In the genomic region with DNA sequence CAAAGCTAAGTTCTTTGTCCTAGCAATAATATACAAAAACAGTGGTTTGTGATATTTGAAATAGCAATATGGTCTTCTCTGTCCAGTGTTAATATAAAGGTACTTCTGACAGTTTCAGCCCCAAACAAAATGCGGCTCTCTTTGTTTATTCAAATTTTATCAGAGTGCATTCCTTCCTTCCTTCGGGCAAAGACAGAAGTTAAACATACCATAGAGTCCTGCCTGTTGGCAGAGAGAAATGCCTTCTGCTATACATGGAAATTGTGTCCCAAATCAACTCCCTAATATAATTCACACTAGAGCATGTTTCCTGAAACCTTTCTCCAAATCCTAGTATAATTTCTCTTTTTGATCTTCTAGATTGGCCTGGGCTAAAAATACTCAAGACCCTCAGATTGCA, we compare ENCODE assay signal across 26 cellular contexts. TPM values are rescaled to one million over a fixed set of nuclear protein-coding genes. Genes with fewer than 3 reads are reported as not detected.
DNase-seq lines count a peak whose midpoint lies in the region; ATAC-seq, FAIRE-seq and TF ChIP-seq lines count a peak whose summit lies in the region.
"Had no signal": no experiment of that assay in that cellular context is flagged by ENCODE, and none has a peak within 500 bp of the region (broad histone marks: within the 10 kb centered on the region; RNA-seq: fewer than 3 reads in every experiment).

No MANE protein-coding gene starts in this region.

- H3K4me1 ChIP-seq in Caco-2: peaks cover 27% of the 10 kb centered on the region
- no peaks in the 10 kb centered on the region for H3K4me1 ChIP-seq in transverse colon

- CTCF ChIA-PET in Caco-2 (lab: Charles Lee): interaction anchor here (0.6 kb wide), 1 partner anchor 129 kb away, joined by 6 read pairs; no protein-coding TSS in a partner anchor

- H3K27ac ChIP-seq in VCaP (peak overlapping the region; percentile 25; the same call in 1 of the 2 replicates), transverse colon (no peak overlapping the region)
- H3K27ac ChIP-seq: BLaER1 treated with 17β-estradiol and CSF1 and Interleukin-3, amounts not matched to agents 10 nM and 100 nM; C4-2B had no signal

- H3K27ac Mint-ChIP-seq in Caco-2 (ENCODE audit: unreplicated experiment): peak overlapping the region; percentile 81
- no peak overlapping the region for H3K27ac Mint-ChIP-seq in natural killer cell treated with Interleukin-12 subunit alpha and Interleukin-12 subunit beta and Interleukin-15 and Interleukin-18, amount 100 ng/mL, for 72 hours
- H3K27ac Mint-ChIP-seq: B cell; CD4-positive, alpha-beta T cell; CD8-positive, alpha-beta T cell had no signal

- TF ChIP-seq POLR2A in transverse colon (IDR thresholded peaks at IDR 0.05): no peak

- no peaks in the 10 kb centered on the region for H3K36me3 ChIP-seq in Caco-2 (ENCODE audit: control insufficient read depth, insufficient read depth, low read length)
- no peaks in the 10 kb centered on the region for H3K36me3 ChIP-seq in transverse colon

- no peak for ATAC-seq in natural killer cell treated with Interleukin-12 subunit alpha and Interleukin-12 subunit beta and Interleukin-15 and Interleukin-18, amount 100 ng/mL, for 72 hours
- ATAC-seq: A549; CD8-positive, alpha-beta T cell; GM12878 had no signal

- H3K36me3 Mint-ChIP-seq in Caco-2 (ENCODE audit: insufficient read depth, unreplicated experiment): peaks cover 6% of the 10 kb centered on the region
- no peaks in the 10 kb centered on the region for H3K36me3 Mint-ChIP-seq in natural killer cell treated with Interleukin-12 subunit alpha and Interleukin-12 subunit beta and Interleukin-15 and Interleukin-18, amount 100 ng/mL, for 72 hours

- H3K9me3 ChIP-seq in Caco-2 (no peaks in the 10 kb centered on the region), transverse colon (no peaks in the 10 kb centered on the region)
- H3K9me3 ChIP-seq: A549 had no signal

- intact Hi-C loops in Caco-2 (cut with micrococcal nuclease; ENCODE audit: unreplicated experiment) (loop anchor here (2.0 kb wide), 1 partner anchor 20 kb away; a partner anchor contains a TSS), transverse colon (cut with DNase I; ENCODE audit: low total_unique reads) (no loop called here)

- in situ Hi-C loops in transverse colon (cut with MboI; ENCODE audit: low pct_ligation_motif_present in 1 of 4, low pct_unique_long_range_greater_than_20kb in 1 of 4, low sequenced_read_pairs in 3 of 4): no loop called here

- no peak overlapping the region for H3K4me3 Mint-ChIP-seq in Caco-2 (ENCODE audit: unreplicated experiment)
- no peak overlapping the region for H3K4me3 Mint-ChIP-seq in natural killer cell treated with Interleukin-12 subunit alpha and Interleukin-12 subunit beta and Interleukin-15 and Interleukin-18, amount 100 ng/mL, for 72 hours
- H3K4me3 Mint-ChIP-seq: B cell; CD4-positive, alpha-beta T cell; CD8-positive, alpha-beta T cell had no signal

- H3K4me1 Mint-ChIP-seq in Caco-2 (ENCODE audit: low read depth, unreplicated experiment): peaks cover 23% of the 10 kb centered on the region
- no peaks in the 10 kb centered on the region for H3K4me1 Mint-ChIP-seq in natural killer cell treated with Interleukin-12 subunit alpha and Interleukin-12 subunit beta and Interleukin-15 and Interleukin-18, amount 100 ng/mL, for 72 hours (ENCODE audit: low read depth in 2 of 2)
- H3K4me1 Mint-ChIP-seq: B cell had no signal

- POLR2A ChIA-PET in Caco-2 (lab: Charles Lee): no interaction called here

- peak; percentile 11 for FAIRE-seq in A204.1 (lab: Jason Lieb, UNC)
- FAIRE-seq: GM12878, GM12892, GM18507 had no signal

- DNase-seq in Caco-2 (no peak), NCI-H526 treated with DMSO at 0.1 percent for 48 hours (lab: John Stamatoyannopoulos, UW) (peak; percentile 13), transverse colon (no peak), GM19240 (ENCODE audit: insufficient read length, low spot score) (no peak)
- DNase-seq in stimulated activated naive CD4-positive, alpha-beta T cell (lab: John Stamatoyannopoulos, UW): no peak
- no peak for DNase-seq in natural killer cell treated with Interleukin-12 subunit alpha and Interleukin-12 subunit beta and Interleukin-15 and Interleukin-18, amount 100 ng/mL, for 72 hours (ENCODE audit: low spot score)
- DNase-seq: 8988T; AML-193; CD4-positive, alpha-beta T cell; CD8-positive, alpha-beta T cell; DMS 273 treated with DMSO at 0.1 percent for 48 hours; DMS153; DMS53; DMS79; DND-41; EL; GDM1 had no signal

- no peaks in the 10 kb centered on the region for H3K27me3 Mint-ChIP-seq in Caco-2 (ENCODE audit: insufficient read depth, unreplicated experiment)
- H3K27me3 Mint-ChIP-seq in natural killer cell treated with Interleukin-12 subunit alpha and Interleukin-12 subunit beta and Interleukin-15 and Interleukin-18, amount 100 ng/mL, for 72 hours: no peaks in the 10 kb centered on the region
- H3K27me3 Mint-ChIP-seq: B cell; CD4-positive, alpha-beta T cell had no signal

- TF ChIP-seq CTCF in Caco-2 (IDR thresholded peaks at IDR 0.05; ENCODE audit: insufficient read depth in 1 of 2, low read depth in 1 of 2, low read length in 1 of 2, severe bottlenecking in 1 of 2, unreplicated experiment in 1 of 2) (no peak), VCaP (conservative IDR thresholded peaks at IDR 0.05) (no peak), transverse colon (IDR thresholded peaks at IDR 0.05) (no peak)

- 34 to 71% methylated on average over 1 to 2 of the region's 2 CpGs for WGBS in transverse colon (ENCODE audit: low coverage in 1 of 2), 2 donors

- no peak overlapping the region for H3K4me3 ChIP-seq in Caco-2 (ENCODE audit: low read depth, low read length)
- no peak overlapping the region for H3K4me3 ChIP-seq in transverse colon
- H3K4me3 ChIP-seq: A549; BLaER1 treated with 17β-estradiol and CSF1 and Interleukin-3, amounts not matched to agents 10 nM and 100 nM; GM12878 had no signal

- no peaks in the 10 kb centered on the region for H3K9me3 Mint-ChIP-seq in Caco-2 (ENCODE audit: unreplicated experiment)
- no peaks in the 10 kb centered on the region for H3K9me3 Mint-ChIP-seq in natural killer cell treated with Interleukin-12 subunit alpha and Interleukin-12 subunit beta and Interleukin-15 and Interleukin-18, amount 100 ng/mL, for 72 hours
- H3K9me3 Mint-ChIP-seq: CD4-positive, alpha-beta T cell; CD8-positive, alpha-beta T cell had no signal

- TF ChIP-seq EP300 in transverse colon (IDR thresholded peaks at IDR 0.05; ENCODE audit: low read depth): no peak

- BruUV-seq in Caco-2 (replicated peaks; lab: Mats Ljungman, UMichigan): no TSS peak

- H3K27me3 ChIP-seq in Caco-2 (replicated peaks; ENCODE audit: control insufficient read depth, insufficient read depth, low read length): no peaks in the 10 kb centered on the region
- H3K27me3 ChIP-seq in transverse colon: no peaks in the 10 kb centered on the region
- H3K27me3 ChIP-seq: BLaER1 treated with 17β-estradiol and CSF1 and Interleukin-3, amounts not matched to agents 10 nM and 100 nM had no signal

RNA-seq across cellular contexts. Expression of a gene that starts 21.2 kb away (rescaled TPM):
- total RNA-seq in Caco-2 (2022) (75.2 and 76.9 TPM in 2 replicates), transverse colon (1,000 to 10,000 TPM in 1 of 4 donors, 10 to 100 TPM in 3; 25.3 to 1,446 (median 31.4) TPM)
- 10 to 100 TPM; 27.7 to 32.6 TPM for total RNA-seq in natural killer cell treated with Interleukin-12 subunit alpha and Interleukin-12 subunit beta and Interleukin-15 and Interleukin-18, amount 100 ng/mL, for 72 hours

RNA-seq across cellular contexts. Expression of a gene that starts 26.0 kb away (rescaled TPM):
- total RNA-seq in Caco-2 (2022) (106 and 111 TPM in 2 replicates), transverse colon (100 to 1,000 TPM in 2 of 4 donors, 10 to 100 TPM in 2; 71.1 to 152 (median 92.7) TPM)
- 10 to 100 TPM; 59.0 to 65.4 TPM for total RNA-seq in natural killer cell treated with Interleukin-12 subunit alpha and Interleukin-12 subunit beta and Interleukin-15 and Interleukin-18, amount 100 ng/mL, for 72 hours

RNA-seq across cellular contexts. Expression of a gene that starts 39.9 kb away (rescaled TPM):
- total RNA-seq in Caco-2 (2022) (98.5 and 117 TPM in 2 replicates), transverse colon (100 to 1,000 TPM in 2 of 4 donors, 10 to 100 TPM in 2; 65.9 to 178 (median 101) TPM)
- not detected for total RNA-seq in natural killer cell treated with Interleukin-12 subunit alpha and Interleukin-12 subunit beta and Interleukin-15 and Interleukin-18, amount 100 ng/mL, for 72 hours
- total RNA-seq: B cell; CD4-positive, alpha-beta T cell; CD8-positive, alpha-beta T cell had no signal

Comparison
In these comparisons a context has a peak if more than half of its experiments do, and no peak if none do; other contexts are left out.
1. RNA of a gene that starts 39.9 kb away (total RNA-seq): 98.5 to 117 TPM in Caco-2 and 65.9 to 178 TPM in transverse colon; not detected in natural killer cell treated with Interleukin-12 subunit alpha and Interleukin-12 subunit beta and Interleukin-15 and Interleukin-18, amount 100 ng/mL, for 72 hours; every median in the first group is over 10 times any median in the second.